Comparison of ENCODE assay signal across 1 cellular context in the genomic region with DNA sequence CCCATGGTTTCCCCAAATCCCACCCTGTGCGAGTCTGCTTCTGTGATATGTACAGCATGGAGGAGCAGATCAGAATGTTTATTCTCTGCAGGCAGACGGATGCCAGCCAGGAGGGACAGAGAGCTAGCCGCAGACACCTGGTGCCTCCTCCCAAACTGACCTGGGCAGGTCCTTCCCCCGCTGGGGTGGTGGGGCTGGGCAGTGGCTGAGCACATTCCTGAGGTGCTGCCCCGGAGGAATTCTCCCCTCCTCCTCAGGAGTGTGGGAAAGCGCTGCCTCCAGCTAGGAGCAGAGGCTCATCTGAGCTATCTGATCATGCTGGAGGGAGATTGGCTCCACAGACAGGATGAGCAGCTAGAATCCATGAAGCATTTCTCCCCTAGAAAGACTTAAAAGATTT.
TF ChIP-seq lines count a peak whose summit lies in the region.

No MANE protein-coding gene starts in this region.

TF ChIP-seq in H1, 55 proteins besides CTCF, POLR2A, EP300 and RAD21:
- no peak for TF ChIP-seq KDM4A (IDR thresholded peaks at IDR 0.05; ENCODE audit: low read depth, low read length, severe bottlenecking)
- no peak for TF ChIP-seq POU5F1 (IDR thresholded peaks at IDR 0.05; ENCODE audit: low read depth, low read length)
- TF ChIP-seq CHD7 (IDR thresholded peaks at IDR 0.05; ENCODE audit: insufficient replicate concordance, low read length) = no peak
- TF ChIP-seq NANOG (IDR thresholded peaks at IDR 0.05; ENCODE audit: insufficient read depth, low read depth, low read length, poor library complexity, severe bottlenecking) = no peak
- TF ChIP-seq TAF1 (IDR thresholded peaks at IDR 0.05; ENCODE audit: low read depth, low read length) = no peak
- TF ChIP-seq CHD2 (IDR thresholded peaks at IDR 0.05; ENCODE audit: low read length) = 0 out of 2 replicates have a peak, but pooled peaks have one; percentile 30
- no peak for TF ChIP-seq ASH2L (IDR thresholded peaks at IDR 0.05; ENCODE audit: low read length)
- TF ChIP-seq CEBPB (IDR thresholded peaks at IDR 0.05; ENCODE audit: low read depth, low read length) = no peak
- 0 out of 2 replicates have a peak, but pooled peaks have one; percentile 42 for TF ChIP-seq YY1 (IDR thresholded peaks at IDR 0.05; ENCODE audit: low read depth, low read length)
- peak; percentile 91 for TF ChIP-seq TEAD4 (IDR thresholded peaks at IDR 0.05; ENCODE audit: low read depth, low read length)
- TF ChIP-seq SP1 (IDR thresholded peaks at IDR 0.05; ENCODE audit: low read depth, low read length) = no peak
- no peak for TF ChIP-seq BRCA1 (IDR thresholded peaks at IDR 0.05; ENCODE audit: low read depth, low read length)
- no peak for TF ChIP-seq RXRA (IDR thresholded peaks at IDR 0.05; ENCODE audit: insufficient read depth, low read depth, low read length)
- TF ChIP-seq JUN (IDR thresholded peaks at IDR 0.05; ENCODE audit: low read depth, low read length) = no peak
- 0 out of 2 replicates have a peak, but pooled peaks have one; percentile 20 for TF ChIP-seq TBP (IDR thresholded peaks at IDR 0.05; ENCODE audit: low read depth, low read length)
- no peak for TF ChIP-seq HDAC2 (IDR thresholded peaks at IDR 0.05; ENCODE audit: borderline replicate concordance in 1 of 2, low read depth in 2 of 2, low read length in 2 of 2)
- no peak for TF ChIP-seq EZH2 (IDR thresholded peaks at IDR 0.05; ENCODE audit: low read depth, low read length, severe bottlenecking)
- no peak for TF ChIP-seq FOSL1 (IDR thresholded peaks at IDR 0.05; ENCODE audit: insufficient read depth, low read depth, low read length)
- TF ChIP-seq SIRT6 (IDR thresholded peaks at IDR 0.05; ENCODE audit: low read length) = no peak
- no peak for TF ChIP-seq NRF1 (IDR thresholded peaks at IDR 0.05; ENCODE audit: low read depth, low read length)
- no peak for TF ChIP-seq POLR2AphosphoS5 (IDR thresholded peaks at IDR 0.05; ENCODE audit: low read depth, low read length)
- no peak for TF ChIP-seq BCL11A (IDR thresholded peaks at IDR 0.05; ENCODE audit: low read depth in 2 of 2, low read length in 2 of 2)
- no peak for TF ChIP-seq GABPA (IDR thresholded peaks at IDR 0.05; ENCODE audit: borderline replicate concordance, insufficient read depth, low read length)
- no peak for TF ChIP-seq USF2 (IDR thresholded peaks at IDR 0.05; ENCODE audit: low read length)
- TF ChIP-seq TCF12 (IDR thresholded peaks at IDR 0.05; ENCODE audit: low read depth, low read length) = 0 out of 2 replicates have a peak, but pooled peaks have one; percentile 73
- no peak for TF ChIP-seq CBX8 (IDR thresholded peaks at IDR 0.05; ENCODE audit: borderline replicate concordance, low read depth, low read length)
